Comparison of ENCODE assay signal across 13 cellular contexts in the genomic region with DNA sequence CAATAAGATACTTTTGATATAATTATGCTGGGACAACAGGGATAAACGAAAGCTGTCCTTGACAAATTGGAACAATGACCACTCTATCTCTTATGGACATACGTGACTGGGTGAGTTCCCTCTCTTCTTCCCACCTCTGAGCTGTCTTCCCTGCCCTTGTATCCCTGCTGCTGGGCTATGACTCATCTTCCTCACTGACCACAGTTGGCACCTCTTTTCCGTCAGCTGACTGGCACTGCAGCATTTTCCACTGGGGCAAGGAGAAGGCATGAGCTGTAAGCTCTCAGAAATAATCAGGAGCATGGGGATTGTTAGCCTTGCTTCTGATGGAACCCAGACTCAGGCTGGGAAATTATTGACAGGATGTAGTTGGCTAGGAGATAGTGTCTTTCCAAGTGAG. TPM values are rescaled to one million over a fixed set of nuclear protein-coding genes. Genes with fewer than 3 reads are reported as not detected.
DNase-seq lines count a peak whose midpoint lies in the region; ATAC-seq and TF ChIP-seq lines count a peak whose summit lies in the region.
"Had no signal": no experiment of that assay in that cellular context is flagged by ENCODE, and none has a peak within 500 bp of the region (broad histone marks: within the 10 kb centered on the region; RNA-seq: fewer than 3 reads in every experiment).

No MANE protein-coding gene starts in this region.

- TF ChIP-seq CTCF in choroid plexus epithelial cell (conservative IDR thresholded peaks at IDR 0.05; ENCODE audit: low read depth, low read length), result no peak
- no peak for TF ChIP-seq CTCF in ovary (IDR thresholded peaks at IDR 0.05)

- DNase-seq in AG08396 (ENCODE audit: low spot score) (peak; percentile 51), LoVo (ENCODE audit: low spot score) (peak; percentile 46), choroid plexus epithelial cell (ENCODE audit: low read depth) (peak; percentile 44), lung microvascular endothelial cell (ENCODE audit: low read depth in 2 of 2) (peak; percentile 48 to 83), ovary (no peak), HuH-7.5 (ENCODE audit: low spot score) (no peak)
- no peak for DNase-seq in stimulated activated CD4-positive, alpha-beta T cell treated with anti-CD3 and anti-CD28 coated beads, Interleukin-4, amount 100 ng/mL, for 24 hours
- DNase-seq: activated T-cell treated with anti-CD3 and anti-CD28 coated beads, Interleukin-2, amount 50 U/mL, for 48 hours; CD4-positive, alpha-beta T cell; effector memory CD8-positive, alpha-beta T cell; MV-4-11 had no signal

- no peak for TF ChIP-seq POLR2A in ovary (IDR thresholded peaks at IDR 0.05)

- intact Hi-C loops in ovary (cut with DNase I), result no loop called here

- no peak for ATAC-seq in HG03135 (IDR thresholded peaks at IDR 0.05; ENCODE audit: unreplicated experiment)
- ATAC-seq: effector memory CD8-positive, alpha-beta T cell had no signal

- no peaks in the 10 kb centered on the region for H3K4me1 ChIP-seq in ovary (ENCODE audit: insufficient read depth)
- H3K4me1 ChIP-seq: SJCRH30 had no signal

- no peaks in the 10 kb centered on the region for H3K9me3 ChIP-seq in ovary
- H3K9me3 ChIP-seq: SJCRH30 had no signal

- TF ChIP-seq EP300 in ovary (IDR thresholded peaks at IDR 0.05), result no peak

- WGBS in ovary, 3 donors, result 60 to 77% (median 73%) methylated on average over 3 of the region's 3 CpGs

- H3K4me3 ChIP-seq in choroid plexus epithelial cell (ENCODE audit: low read depth, low read length) (no peak overlapping the region), ovary (no peak overlapping the region)
- H3K4me3 ChIP-seq: SJCRH30 had no signal

- no peaks in the 10 kb centered on the region for H3K27me3 ChIP-seq in ovary
- H3K27me3 ChIP-seq: SJCRH30 had no signal

- no peak overlapping the region for H3K27ac ChIP-seq in ovary
- H3K27ac ChIP-seq: SJCRH30 had no signal

- H3K36me3 ChIP-seq in ovary, result no peaks in the 10 kb centered on the region
- H3K36me3 ChIP-seq: SJCRH30 had no signal

RNA-seq across cellular contexts. Expression of a gene that starts 48.7 kb away (rescaled TPM):
- total RNA-seq in lung microvascular endothelial cell, result under 0.01 and 0.22 TPM in 2 replicates
- 1 to 10 TPM in 3 of 7 donors, under 1 TPM in 4; 0.08 to 2.3 (median 0.83) TPM for total RNA-seq in ovary
- polyA plus RNA-seq in ovary, result under 1 TPM; 0.16 to 0.32 TPM
- total RNA-seq: CD4-positive, alpha-beta T cell; SJCRH30 had no signal

Comparison
In these comparisons a context has a peak if more than half of its experiments do, and no peak if none do; other contexts are left out.
1. DNase-seq: peak in AG08396 (single experiment), LoVo (single experiment), choroid plexus epithelial cell (single experiment) and lung microvascular endothelial cell (2 of 2); none in stimulated activated CD4-positive, alpha-beta T cell treated with anti-CD3 and anti-CD28 coated beads, Interleukin-4, amount 100 ng/mL, for 24 hours (single experiment), ovary (0 of 5) and HuH-7.5 (single experiment).